ENCODE assay signal across 29 cellular contexts in the genomic region with DNA sequence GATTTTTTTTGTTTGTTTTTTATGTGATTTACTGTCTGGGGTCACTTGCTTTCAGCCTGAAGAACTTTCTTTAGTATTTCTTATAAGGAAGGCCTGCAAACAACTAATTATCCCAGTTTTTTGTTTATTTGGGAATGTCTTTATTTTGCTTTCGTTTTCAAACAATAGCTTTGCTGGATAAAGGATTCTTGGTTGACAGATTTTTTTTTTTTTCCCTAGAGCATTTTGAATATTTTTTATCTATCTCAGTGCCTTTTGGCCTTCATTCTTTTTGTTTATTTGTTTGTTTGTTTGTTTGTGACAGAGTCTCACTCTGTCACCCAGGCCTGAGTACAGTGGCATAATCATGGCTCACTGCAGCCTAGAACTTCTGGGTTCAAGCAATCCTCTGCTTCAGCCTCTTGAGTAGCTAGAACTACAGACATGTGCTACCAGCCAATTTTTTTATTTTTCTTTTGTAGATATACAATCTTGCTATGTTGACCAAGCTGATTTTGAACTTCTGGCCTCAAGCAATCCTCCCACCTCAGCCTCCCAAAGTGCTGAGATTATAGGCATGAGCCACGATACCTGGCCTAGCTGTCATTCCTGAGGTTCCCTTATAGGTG. TPM values are rescaled to one million over a fixed set of nuclear protein-coding genes. Genes with fewer than 3 reads are reported as not detected.
"Had no signal": no experiment of that assay in that cellular context is flagged by ENCODE, and none has a peak within 500 bp of the region (broad histone marks: within the 10 kb centered on the region; RNA-seq: fewer than 3 reads in every experiment).

No MANE protein-coding gene starts in this region.

- H3K36me3 ChIP-seq: MG63, Peyer's patch, SJCRH30 had no signal

- H3K27me3 Mint-ChIP-seq: activated CD4-positive, alpha-beta T cell treated with anti-CD3 and anti-CD28 coated beads for 36 hours; activated naive CD4-positive, alpha-beta T cell treated with anti-CD3 and anti-CD28 coated beads, Interleukin-2, amount 50 U/mL, for 24 hours; central memory CD8-positive, alpha-beta T cell had no signal

- H3K4me3 Mint-ChIP-seq: activated CD4-positive, alpha-beta memory T cell treated with anti-CD3 and anti-CD28 coated beads, Interleukin-2, amount 10 ng/mL, durations not matched to agents 7 days and 5 days; activated CD4-positive, alpha-beta T cell treated with anti-CD3 and anti-CD28 coated beads for 36 hours; activated naive CD4-positive, alpha-beta T cell treated with anti-CD3 and anti-CD28 coated beads, Interleukin-2, amount 50 U/mL, for 24 hours; brain; central memory CD8-positive, alpha-beta T cell had no signal

- H3K4me1 Mint-ChIP-seq: activated CD4-positive, alpha-beta memory T cell treated with anti-CD3 and anti-CD28 coated beads, Interleukin-2, amount 10 ng/mL, durations not matched to agents 7 days and 5 days; activated CD4-positive, alpha-beta T cell treated with anti-CD3 and anti-CD28 coated beads for 36 hours; activated naive CD4-positive, alpha-beta T cell treated with anti-CD3 and anti-CD28 coated beads, Interleukin-2, amount 50 U/mL, for 24 hours; brain; central memory CD8-positive, alpha-beta T cell had no signal

- ATAC-seq: activated CD4-positive, alpha-beta T cell treated with anti-CD3 and anti-CD28 coated beads for 36 hours had no signal

- DNase-seq: activated CD4-positive, alpha-beta memory T cell treated with anti-CD3 and anti-CD28 coated beads, Interleukin-2, amount 10 ng/mL, durations not matched to agents 7 days and 5 days; activated CD4-positive, alpha-beta T cell treated with anti-CD3 and anti-CD28 coated beads for 36 hours; activated CD4-positive, alpha-beta T cell treated with anti-CD3 and anti-CD28 coated beads, Interleukin-2, amount 50 U/mL, for 1 hour; activated T-cell treated with anti-CD3 and anti-CD28 coated beads for 4 hours; amygdala; MG63; MV-4-11; NCI-H1092 treated with DMSO at 0.1 percent for 48 hours; NCI-H1417 treated with DMSO at 0.1 percent for 48 hours; NCI-H1694; NCI-H2029; NCI-H345; NCI-H510A; NCI-H526 treated with DMSO at 0.1 percent for 48 hours; NCI-H82; Peyer's patch; Right ventricle myocardium superior; SJCRH30; SK-N-SH; T-helper 1 cell had no signal

- H3K27ac Mint-ChIP-seq: activated CD4-positive, alpha-beta memory T cell treated with anti-CD3 and anti-CD28 coated beads, Interleukin-2, amount 10 ng/mL, durations not matched to agents 7 days and 5 days; activated CD4-positive, alpha-beta T cell treated with anti-CD3 and anti-CD28 coated beads for 36 hours; activated naive CD4-positive, alpha-beta T cell treated with anti-CD3 and anti-CD28 coated beads, Interleukin-2, amount 50 U/mL, for 24 hours; brain had no signal

- FAIRE-seq: astrocyte had no signal

- H3K27me3 ChIP-seq: MG63, Peyer's patch, SJCRH30 had no signal

- H3K4me2 ChIP-seq: KMS-11, SK-N-SH had no signal

- H3K27ac ChIP-seq: KMS-11, Peyer's patch, RWPE1, SJCRH30, VCaP had no signal

- H3K4me3 ChIP-seq: MG63, Peyer's patch, SJCRH30 had no signal

- H3K9ac ChIP-seq: KMS-11, SK-N-SH had no signal

- H3K4me1 ChIP-seq: Peyer's patch, SJCRH30 had no signal

RNA-seq across cellular contexts. Expression of gene FZD9, which starts 46.3 kb away (rescaled TPM):
- total RNA-seq: activated CD4-positive, alpha-beta memory T cell treated with anti-CD3 and anti-CD28 coated beads, Interleukin-2, amount 10 ng/mL, durations not matched to agents 7 days and 5 days; SJCRH30; T-helper 2 cell treated with Interferon-gamma antibody and Interleukin-4, amounts not matched to agents 100 ng/mL and 5 ng/mL, for 36 hours had no signal

RNA-seq across cellular contexts. Expression of gene FKBP6, which starts 59.4 kb away (rescaled TPM):
- total RNA-seq: activated CD4-positive, alpha-beta memory T cell treated with anti-CD3 and anti-CD28 coated beads, Interleukin-2, amount 10 ng/mL, durations not matched to agents 7 days and 5 days; activated CD4-positive, alpha-beta T cell treated with anti-CD3 and anti-CD28 coated beads for 36 hours; activated CD8-positive, alpha-beta memory T cell treated with anti-CD3 and anti-CD28 coated beads for 36 hours; astrocyte; Peyer's patch; Right ventricle myocardium superior; SJCRH30; T-helper 2 cell treated with Interferon-gamma antibody and Interleukin-4, amounts not matched to agents 100 ng/mL and 5 ng/mL, for 36 hours had no signal
- polyA plus RNA-seq: SK-N-SH had no signal

RNA-seq across cellular contexts. Expression of gene TRIM50, which starts 59.4 kb away (rescaled TPM):
- total RNA-seq: activated CD4-positive, alpha-beta memory T cell treated with anti-CD3 and anti-CD28 coated beads, Interleukin-2, amount 10 ng/mL, durations not matched to agents 7 days and 5 days; activated CD4-positive, alpha-beta T cell treated with anti-CD3 and anti-CD28 coated beads for 36 hours; activated CD8-positive, alpha-beta memory T cell treated with anti-CD3 and anti-CD28 coated beads for 36 hours; astrocyte; SJCRH30; T-helper 2 cell treated with Interferon-gamma antibody and Interleukin-4, amounts not matched to agents 100 ng/mL and 5 ng/mL, for 36 hours had no signal
- polyA plus RNA-seq: SK-N-SH had no signal
